1 cellular context compared by ENCODE assay signal in the genomic region with DNA sequence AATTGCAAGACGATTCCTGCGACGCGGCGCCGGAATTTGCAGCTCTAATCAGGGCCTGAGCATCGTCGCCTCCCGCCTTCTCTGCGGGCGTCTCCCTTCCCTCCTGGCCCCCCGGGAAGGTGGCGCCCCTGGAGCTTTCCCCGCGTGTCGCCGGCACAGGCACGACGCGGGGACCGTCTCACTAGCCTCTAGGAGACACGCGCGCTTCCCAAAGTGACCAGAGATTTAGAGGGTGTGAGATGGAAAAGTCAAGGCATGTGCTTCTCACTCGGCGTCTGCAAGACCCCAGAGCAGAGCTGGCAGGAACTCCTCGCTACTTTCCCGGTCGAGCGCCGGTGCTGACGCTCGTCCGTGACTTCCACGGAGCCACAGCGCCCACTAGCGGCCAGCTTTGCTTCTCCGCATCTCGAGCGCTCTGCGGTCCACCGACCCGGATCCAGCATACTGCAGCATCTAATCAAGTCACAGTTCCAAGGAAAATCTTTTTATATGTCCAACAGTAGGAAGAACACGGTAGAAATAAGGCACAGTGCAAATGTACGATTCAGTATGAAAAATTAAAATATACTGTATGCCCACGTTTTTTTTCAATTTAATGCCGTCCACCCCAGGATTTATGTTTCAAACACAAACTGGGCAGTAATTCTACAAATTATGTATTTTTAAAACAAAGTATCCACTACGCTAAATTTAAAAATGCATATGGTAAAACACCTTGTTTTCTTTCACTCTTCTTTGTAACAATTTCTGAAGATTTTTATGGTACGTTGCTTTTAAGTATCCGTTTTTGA.
A peak's percentile ranks its signal among the peaks of the same experiment; 100 is the strongest.
TF ChIP-seq lines count a peak whose summit lies in the region.

No MANE protein-coding gene starts in this region.

TF ChIP-seq in GM12878, 131 proteins besides CTCF, POLR2A, EP300 and RAD21:
- TF ChIP-seq CBX5 (IDR thresholded peaks at IDR 0.05; ENCODE audit: low read depth) (0 out of 2 replicates have a peak, but pooled peaks have one; percentile 25), POU2F2 (IDR thresholded peaks at IDR 0.05; ENCODE audit: borderline replicate concordance, low read depth, low read length) (0 out of 3 replicates have a peak, but pooled peaks have one; percentile 21), RFX5 (IDR thresholded peaks at IDR 0.05; ENCODE audit: low read depth, low read length) (no peak), YY1 (IDR thresholded peaks at IDR 0.05; ENCODE audit: low read depth, low read length) (peak; percentile 47; the same call in 1 of the 2 replicates), CREB1 (IDR thresholded peaks at IDR 0.05; ENCODE audit: low read depth) (peak; percentile 67; the same call in 1 of the 2 replicates), SMARCA5 (IDR thresholded peaks at IDR 0.05) (peak; percentile 84; the same call in 1 of the 2 replicates), MTA2 (IDR thresholded peaks at IDR 0.05; ENCODE audit: low read depth) (peak; percentile 27; the same call in 1 of the 2 replicates), RB1 (IDR thresholded peaks at IDR 0.05; ENCODE audit: borderline replicate concordance) (peak; percentile 28; the same call in 1 of the 2 replicates), ZNF207 (IDR thresholded peaks at IDR 0.05; ENCODE audit: borderline replicate concordance) (no peak), NR2F1 (conservative IDR thresholded peaks at IDR 0.05) (0 out of 2 replicates have a peak, but pooled peaks have one; percentile 8), ZNF24 (IDR thresholded peaks at IDR 0.05) (0 out of 2 replicates have a peak, but pooled peaks have one; percentile 15), LARP7 (IDR thresholded peaks at IDR 0.05) (0 out of 2 replicates have a peak, but pooled peaks have one; percentile 19), RUNX3 (IDR thresholded peaks at IDR 0.05; ENCODE audit: low read length) (peak; percentile 58), SREBF1 (IDR thresholded peaks at IDR 0.05; ENCODE audit: low read length) (no peak), SMC3 (IDR thresholded peaks at IDR 0.05; ENCODE audit: borderline replicate concordance, low read length) (peak; percentile 82), NFIC (IDR thresholded peaks at IDR 0.05; ENCODE audit: low read depth, low read length) (no peak), ZSCAN29 (IDR thresholded peaks at IDR 0.05) (peak; percentile 63; the same call in 1 of the 2 replicates), GATAD2B (conservative IDR thresholded peaks at IDR 0.05; ENCODE audit: low read depth) (0 out of 2 replicates have a peak, but pooled peaks have one; percentile 16), SPI1 (IDR thresholded peaks at IDR 0.05; ENCODE audit: borderline replicate concordance, insufficient read depth, low read depth, low read length) (no peak), IKZF2 (IDR thresholded peaks at IDR 0.05) (peak; percentile 18 to 28; a peak in 3 of 4 replicates), BHLHE40 (IDR thresholded peaks at IDR 0.05; ENCODE audit: borderline replicate concordance in 1 of 2, low read depth in 2 of 2, low read length in 1 of 2) (peak; percentile 12 to 18; a peak in 1 of 4 replicates), SMAD1 (IDR thresholded peaks at IDR 0.05; ENCODE audit: low read depth, partially characterized antibody) (no peak), PAX5 (IDR thresholded peaks at IDR 0.05; ENCODE audit: borderline replicate concordance, low read depth, low read length) (0 out of 2 replicates have a peak, but pooled peaks have one; percentile 42), IRF4 (IDR thresholded peaks at IDR 0.05; ENCODE audit: low read depth, low read length) (peak; percentile 47; the same call in 1 of the 2 replicates), ZNF217 (IDR thresholded peaks at IDR 0.05) (no peak)
- TF ChIP-seq, protein P1, sequence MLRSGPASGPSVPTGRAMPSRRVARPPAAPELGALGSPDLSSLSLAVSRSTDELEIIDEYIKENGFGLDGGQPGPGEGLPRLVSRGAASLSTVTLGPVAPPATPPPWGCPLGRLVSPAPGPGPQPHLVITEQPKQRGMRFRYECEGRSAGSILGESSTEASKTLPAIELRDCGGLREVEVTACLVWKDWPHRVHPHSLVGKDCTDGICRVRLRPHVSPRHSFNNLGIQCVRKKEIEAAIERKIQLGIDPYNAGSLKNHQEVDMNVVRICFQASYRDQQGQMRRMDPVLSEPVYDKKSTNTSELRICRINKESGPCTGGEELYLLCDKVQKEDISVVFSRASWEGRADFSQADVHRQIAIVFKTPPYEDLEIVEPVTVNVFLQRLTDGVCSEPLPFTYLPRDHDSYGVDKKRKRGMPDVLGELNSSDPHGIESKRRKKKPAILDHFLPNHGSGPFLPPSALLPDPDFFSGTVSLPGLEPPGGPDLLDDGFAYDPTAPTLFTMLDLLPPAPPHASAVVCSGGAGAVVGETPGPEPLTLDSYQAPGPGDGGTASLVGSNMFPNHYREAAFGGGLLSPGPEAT (IDR thresholded peaks at IDR 0.05; ENCODE audit: low read depth) = no peak
- TF ChIP-seq, protein P2, sequence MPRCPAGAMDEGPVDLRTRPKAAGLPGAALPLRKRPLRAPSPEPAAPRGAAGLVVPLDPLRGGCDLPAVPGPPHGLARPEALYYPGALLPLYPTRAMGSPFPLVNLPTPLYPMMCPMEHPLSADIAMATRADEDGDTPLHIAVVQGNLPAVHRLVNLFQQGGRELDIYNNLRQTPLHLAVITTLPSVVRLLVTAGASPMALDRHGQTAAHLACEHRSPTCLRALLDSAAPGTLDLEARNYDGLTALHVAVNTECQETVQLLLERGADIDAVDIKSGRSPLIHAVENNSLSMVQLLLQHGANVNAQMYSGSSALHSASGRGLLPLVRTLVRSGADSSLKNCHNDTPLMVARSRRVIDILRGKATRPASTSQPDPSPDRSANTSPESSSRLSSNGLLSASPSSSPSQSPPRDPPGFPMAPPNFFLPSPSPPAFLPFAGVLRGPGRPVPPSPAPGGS (IDR thresholded peaks at IDR 0.05; ENCODE audit: borderline replicate concordance, insufficient read depth, low read depth, low read length, poor library complexity, severe bottlenecking) = peak; percentile 16
- TF ChIP-seq, protein P3, sequence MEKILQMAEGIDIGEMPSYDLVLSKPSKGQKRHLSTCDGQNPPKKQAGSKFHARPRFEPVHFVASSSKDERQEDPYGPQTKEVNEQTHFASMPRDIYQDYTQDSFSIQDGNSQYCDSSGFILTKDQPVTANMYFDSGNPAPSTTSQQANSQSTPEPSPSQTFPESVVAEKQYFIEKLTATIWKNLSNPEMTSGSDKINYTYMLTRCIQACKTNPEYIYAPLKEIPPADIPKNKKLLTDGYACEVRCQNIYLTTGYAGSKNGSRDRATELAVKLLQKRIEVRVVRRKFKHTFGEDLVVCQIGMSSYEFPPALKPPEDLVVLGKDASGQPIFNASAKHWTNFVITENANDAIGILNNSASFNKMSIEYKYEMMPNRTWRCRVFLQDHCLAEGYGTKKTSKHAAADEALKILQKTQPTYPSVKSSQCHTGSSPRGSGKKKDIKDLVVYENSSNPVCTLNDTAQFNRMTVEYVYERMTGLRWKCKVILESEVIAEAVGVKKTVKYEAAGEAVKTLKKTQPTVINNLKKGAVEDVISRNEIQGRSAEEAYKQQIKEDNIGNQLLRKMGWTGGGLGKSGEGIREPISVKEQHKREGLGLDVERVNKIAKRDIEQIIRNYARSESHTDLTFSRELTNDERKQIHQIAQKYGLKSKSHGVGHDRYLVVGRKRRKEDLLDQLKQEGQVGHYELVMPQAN (conservative IDR thresholded peaks at IDR 0.05) = 0 out of 2 replicates have a peak, but pooled peaks have one; percentile 22
- TF ChIP-seq, protein P4, sequence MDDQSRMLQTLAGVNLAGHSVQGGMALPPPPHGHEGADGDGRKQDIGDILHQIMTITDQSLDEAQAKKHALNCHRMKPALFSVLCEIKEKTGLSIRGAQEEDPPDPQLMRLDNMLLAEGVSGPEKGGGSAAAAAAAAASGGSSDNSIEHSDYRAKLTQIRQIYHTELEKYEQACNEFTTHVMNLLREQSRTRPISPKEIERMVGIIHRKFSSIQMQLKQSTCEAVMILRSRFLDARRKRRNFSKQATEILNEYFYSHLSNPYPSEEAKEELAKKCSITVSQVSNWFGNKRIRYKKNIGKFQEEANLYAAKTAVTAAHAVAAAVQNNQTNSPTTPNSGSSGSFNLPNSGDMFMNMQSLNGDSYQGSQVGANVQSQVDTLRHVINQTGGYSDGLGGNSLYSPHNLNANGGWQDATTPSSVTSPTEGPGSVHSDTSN (IDR thresholded peaks at IDR 0.05; ENCODE audit: insufficient replicate concordance, low read depth, low read length) = no peak
- TF ChIP-seq, protein P5, sequence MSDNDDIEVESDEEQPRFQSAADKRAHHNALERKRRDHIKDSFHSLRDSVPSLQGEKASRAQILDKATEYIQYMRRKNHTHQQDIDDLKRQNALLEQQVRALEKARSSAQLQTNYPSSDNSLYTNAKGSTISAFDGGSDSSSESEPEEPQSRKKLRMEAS (IDR thresholded peaks at IDR 0.05; ENCODE audit: low read depth, low read length) = peak; percentile 16; the same call in 1 of the 2 replicates
